In the genomic region with DNA sequence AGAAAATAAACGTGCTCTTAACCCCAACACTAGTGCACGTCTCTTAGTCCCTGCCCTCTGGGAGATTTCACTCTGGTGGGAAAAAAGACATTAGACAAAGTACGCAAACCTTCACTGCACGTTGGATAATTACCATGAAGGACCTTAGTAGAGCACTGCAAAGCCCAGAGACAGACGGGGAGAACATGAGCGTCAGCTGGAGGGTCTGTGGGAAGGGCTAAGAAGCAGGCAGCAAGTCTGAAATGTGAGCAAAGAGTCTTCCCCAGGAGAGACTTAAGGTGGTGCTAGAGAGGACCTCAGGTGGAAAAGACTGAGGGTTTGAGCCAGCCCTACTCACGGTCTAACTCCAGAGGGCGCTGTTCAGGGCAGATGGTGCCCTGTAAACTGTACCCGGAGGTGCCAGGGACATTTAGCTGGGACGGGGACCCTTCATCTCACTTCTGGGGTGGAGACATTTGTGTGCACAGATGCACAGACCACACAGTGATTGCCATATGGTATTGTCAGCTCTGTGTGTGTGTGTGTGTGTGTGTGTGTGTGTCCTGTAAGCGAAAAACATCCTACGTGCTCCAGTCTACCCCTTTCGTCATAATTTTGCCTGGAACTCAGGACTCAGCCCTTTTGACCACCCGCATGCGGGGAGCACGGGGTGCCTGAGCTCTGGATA, we compare ENCODE assay signal across 1 cellular context.
TF ChIP-seq lines count a peak whose summit lies in the region.

No MANE protein-coding gene starts in this region.

TF ChIP-seq in GM12878, 131 proteins besides CTCF, POLR2A, EP300 and RAD21:
- TF ChIP-seq SMC3 (IDR thresholded peaks at IDR 0.05; ENCODE audit: borderline replicate concordance, low read length) (peak; percentile 39; the same call in 1 of the 2 replicates), PML (IDR thresholded peaks at IDR 0.05; ENCODE audit: low read length) (no peak), RB1 (IDR thresholded peaks at IDR 0.05; ENCODE audit: borderline replicate concordance) (0 out of 2 replicates have a peak, but pooled peaks have one; percentile 11), SMARCA5 (IDR thresholded peaks at IDR 0.05) (peak; percentile 60; the same call in 1 of the 2 replicates)
